In the genomic region with DNA sequence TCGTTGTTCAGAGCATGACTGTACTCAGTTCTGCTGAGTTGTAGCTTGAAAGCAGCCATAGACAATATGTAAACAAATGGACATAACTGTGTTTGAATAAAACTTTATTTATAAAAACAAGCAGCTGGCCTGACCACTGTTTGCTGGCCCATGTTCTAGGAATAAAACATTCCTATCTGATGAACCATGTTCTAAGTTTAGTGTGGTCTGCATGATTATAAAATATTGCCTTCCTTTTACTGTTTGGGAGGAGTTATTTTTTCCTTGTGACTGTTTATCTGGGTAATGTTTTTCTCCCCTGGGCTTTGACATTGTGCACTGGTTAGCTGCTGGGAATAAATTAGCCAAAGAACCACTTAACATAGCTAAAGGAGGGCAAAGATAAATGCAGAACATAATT, we compare ENCODE assay signal across 15 cellular contexts. TPM values are rescaled to one million over a fixed set of nuclear protein-coding genes. Genes with fewer than 3 reads are reported as not detected.
DNase-seq lines count a peak whose midpoint lies in the region; ATAC-seq, FAIRE-seq and TF ChIP-seq lines count a peak whose summit lies in the region.
"Had no signal": no experiment of that assay in that cellular context is flagged by ENCODE, and none has a peak within 500 bp of the region (broad histone marks: within the 10 kb centered on the region; RNA-seq: fewer than 3 reads in every experiment).

No MANE protein-coding gene starts in this region.

- DNase-seq in AG10803 (ENCODE audit: low read depth) (peak; percentile 53), OCI-M1 (lab: John Stamatoyannopoulos, UW) (peak; percentile 12), endothelial cell of umbilical vein (ENCODE audit: low read depth, low spot score) (peak; percentile 36), memory B cell (ENCODE audit: low spot score in 2 of 2) (no peak), neural progenitor cell (ENCODE audit: low spot score) (no peak), midbrain (lab: John Stamatoyannopoulos, UW) (no peak), NCI-H345 (lab: John Stamatoyannopoulos, UW) (no peak)
- DNase-seq: activated CD4-positive, alpha-beta T cell treated with anti-CD3 and anti-CD28 coated beads, Interleukin-2, amount 10 ng/mL, durations not matched to agents 24 days and 14 days; NCI-H1048 had no signal

- H3K27me3 Mint-ChIP-seq in memory B cell (no peaks in the 10 kb centered on the region), neural progenitor cell (ENCODE audit: insufficient read depth, low read depth) (no peaks in the 10 kb centered on the region)
- H3K27me3 Mint-ChIP-seq: activated CD4-positive, alpha-beta T cell treated with anti-CD3 and anti-CD28 coated beads, Interleukin-2, amount 10 ng/mL, durations not matched to agents 24 days and 14 days; activated T-helper 17 cell treated with anti-CD3 and anti-CD28 coated beads, Interleukin-2, amount 50 U/mL, for 72 hours had no signal

- POLR2A ChIA-PET in endothelial cell of umbilical vein (lab: Charles Lee): no interaction called here

- H3K79me2 ChIP-seq in endothelial cell of umbilical vein (ENCODE audit: control insufficient read depth, insufficient read depth, low read length): no peaks in the 10 kb centered on the region
- H3K79me2 ChIP-seq in neural progenitor cell (ENCODE audit: low read depth): no peaks in the 10 kb centered on the region

- H3K4me3 ChIP-seq in AG10803 (ENCODE audit: low read length) (no peak overlapping the region), endothelial cell of umbilical vein (replicated peaks in 1 of 3; ENCODE audit: insufficient read depth in 1 of 3, low read depth in 1 of 3, low read length in 3 of 3) (no peak overlapping the region), neural progenitor cell (no peak overlapping the region)
- H3K4me3 ChIP-seq: BLaER1 treated with 17β-estradiol and CSF1 and Interleukin-3, amounts not matched to agents 10 nM and 100 nM; GM23338 had no signal

- no peaks in the 10 kb centered on the region for H3K9me1 ChIP-seq in endothelial cell of umbilical vein (replicated peaks; ENCODE audit: control insufficient read depth, extremely low read depth, insufficient read depth, low read length)

- H3K4me2 ChIP-seq in endothelial cell of umbilical vein (ENCODE audit: insufficient read depth, low read length) (no peak overlapping the region), neural progenitor cell (no peak overlapping the region)
- H3K4me2 ChIP-seq: GM23338 had no signal

- TF ChIP-seq CTCF in AG10803 (conservative IDR thresholded peaks at IDR 0.05; ENCODE audit: low read length): no peak
- TF ChIP-seq CTCF in endothelial cell of umbilical vein (IDR thresholded peaks at IDR 0.05; ENCODE audit: extremely low read depth in 1 of 2, insufficient read depth in 1 of 2, low read depth in 1 of 2, low read length in 2 of 2): no peak
- no peak for TF ChIP-seq CTCF in neural progenitor cell (IDR thresholded peaks at IDR 0.05)

- H3K4me3 Mint-ChIP-seq in memory B cell (no peak overlapping the region), neural progenitor cell (no peak overlapping the region)
- H3K4me3 Mint-ChIP-seq: activated CD4-positive, alpha-beta T cell treated with anti-CD3 and anti-CD28 coated beads, Interleukin-2, amount 10 ng/mL, durations not matched to agents 24 days and 14 days; activated T-helper 17 cell treated with anti-CD3 and anti-CD28 coated beads, Interleukin-2, amount 50 U/mL, for 72 hours; GM23338 had no signal

- H3K36me3 Mint-ChIP-seq in memory B cell (peaks cover 23% of the 10 kb centered on the region), neural progenitor cell (peaks cover 14% of the 10 kb centered on the region)

- no TSS peak for BruUV-seq in endothelial cell of umbilical vein (replicated peaks; lab: Mats Ljungman, UMichigan)

- intact Hi-C loops in endothelial cell of umbilical vein (cut with micrococcal nuclease): no loop called here

- dilution Hi-C loops in endothelial cell of umbilical vein (cut with MboI; ENCODE audit: extremely low pct_ligation_motif_present, low sequenced_read_pairs): no loop called here

- H2AFZ ChIP-seq in endothelial cell of umbilical vein (ENCODE audit: low read depth, low read length): no peak overlapping the region
- H2AFZ ChIP-seq in neural progenitor cell (replicated peaks): no peak overlapping the region
- H2AFZ ChIP-seq: GM23338 had no signal

- CTCF ChIA-PET in endothelial cell of umbilical vein (lab: Charles Lee): interaction anchor here (6.0 to 6.1 kb wide), 2 partner anchors 10 to 55 kb away, joined by 40 to 45 read pairs; partner anchors contain the start of gene CDS2

- no peaks in the 10 kb centered on the region for H3F3A ChIP-seq in neural progenitor cell (ENCODE audit: low read depth)

- H3K4me1 ChIP-seq in endothelial cell of umbilical vein (ENCODE audit: control insufficient read depth, extremely low read depth, insufficient read depth, low read length) (peaks cover 19% of the 10 kb centered on the region), neural progenitor cell (no peaks in the 10 kb centered on the region)

- H3K9ac ChIP-seq in endothelial cell of umbilical vein (replicated peaks; ENCODE audit: extremely low read depth, insufficient read depth, low read length) (no peak overlapping the region), neural progenitor cell (no peak overlapping the region)
- H3K9ac ChIP-seq: BLaER1 treated with 17β-estradiol and CSF1 and Interleukin-3, amounts not matched to agents 10 nM and 100 nM had no signal

- no peaks in the 10 kb centered on the region for H4K20me1 ChIP-seq in endothelial cell of umbilical vein (replicated peaks; ENCODE audit: control insufficient read depth, extremely low read depth, insufficient read depth, low read length)
- H4K20me1 ChIP-seq in neural progenitor cell (ENCODE audit: low read depth): peaks cover 7% of the 10 kb centered on the region

- H3K9me3 Mint-ChIP-seq in memory B cell: no peaks in the 10 kb centered on the region
- no peaks in the 10 kb centered on the region for H3K9me3 Mint-ChIP-seq in neural progenitor cell
- H3K9me3 Mint-ChIP-seq: activated CD4-positive, alpha-beta T cell treated with anti-CD3 and anti-CD28 coated beads, Interleukin-2, amount 10 ng/mL, durations not matched to agents 24 days and 14 days; activated T-helper 17 cell treated with anti-CD3 and anti-CD28 coated beads, Interleukin-2, amount 50 U/mL, for 72 hours; GM23338 had no signal

- H3K9me3 ChIP-seq in endothelial cell of umbilical vein (replicated peaks; ENCODE audit: control insufficient read depth, insufficient read depth, low read length) (no peaks in the 10 kb centered on the region), neural progenitor cell (ENCODE audit: low read depth) (no peaks in the 10 kb centered on the region)
- H3K9me3 ChIP-seq: BLaER1 treated with 17β-estradiol and CSF1 and Interleukin-3, amounts not matched to agents 10 nM and 100 nM had no signal

- peak overlapping the region; percentile 31 for H3K27ac Mint-ChIP-seq in memory B cell
- H3K27ac Mint-ChIP-seq in neural progenitor cell: no peak overlapping the region
- H3K27ac Mint-ChIP-seq: activated CD4-positive, alpha-beta T cell treated with anti-CD3 and anti-CD28 coated beads, Interleukin-2, amount 10 ng/mL, durations not matched to agents 24 days and 14 days; GM23338 had no signal

- no peaks in the 10 kb centered on the region for H3K4me1 Mint-ChIP-seq in memory B cell
- no peaks in the 10 kb centered on the region for H3K4me1 Mint-ChIP-seq in neural progenitor cell
- H3K4me1 Mint-ChIP-seq: activated T-helper 17 cell treated with anti-CD3 and anti-CD28 coated beads, Interleukin-2, amount 50 U/mL, for 72 hours had no signal

- H3K27me3 ChIP-seq in endothelial cell of umbilical vein (ENCODE audit: control insufficient read depth in 2 of 2, insufficient read depth in 2 of 2, low read length in 2 of 2): no peaks in the 10 kb centered on the region
- H3K27me3 ChIP-seq in neural progenitor cell: no peaks in the 10 kb centered on the region
- H3K27me3 ChIP-seq: BLaER1 treated with 17β-estradiol and CSF1 and Interleukin-3, amounts not matched to agents 10 nM and 100 nM had no signal

- FAIRE-seq in endothelial cell of umbilical vein (lab: Jason Lieb, UNC): peak; percentile 46
- FAIRE-seq: GM19239 had no signal

- H3K36me3 ChIP-seq in endothelial cell of umbilical vein (ENCODE audit: control insufficient read depth in 2 of 2, extremely low read depth in 1 of 2, insufficient read depth in 2 of 2, low read length in 2 of 2) (peaks cover 12 to 13% of the 10 kb centered on the region in 2 experiments), neural progenitor cell (no peaks in the 10 kb centered on the region)

- H3K27ac ChIP-seq in endothelial cell of umbilical vein (ENCODE audit: insufficient read depth, low read depth, low read length) (peak overlapping the region; percentile 39), neural progenitor cell (no peak overlapping the region)
- H3K27ac ChIP-seq: BLaER1 treated with 17β-estradiol and CSF1 and Interleukin-3, amounts not matched to agents 10 nM and 100 nM had no signal

- no peak for TF ChIP-seq POLR2A in endothelial cell of umbilical vein (IDR thresholded peaks at IDR 0.05; ENCODE audit: low read depth, low read length)

- ATAC-seq in memory B cell (ENCODE audit: low read depth): no peak
- no peak for ATAC-seq in GM21360 (IDR thresholded peaks at IDR 0.05; ENCODE audit: unreplicated experiment)
- ATAC-seq: activated T-helper 17 cell treated with anti-CD3 and anti-CD28 coated beads, Interleukin-2, amount 50 U/mL, for 72 hours; GM23338; Panc1 had no signal

TF ChIP-seq in endothelial cell of umbilical vein, 7 proteins besides CTCF, POLR2A, EP300 and RAD21 (continues in another document):
- TF ChIP-seq JUN (IDR thresholded peaks at IDR 0.05; ENCODE audit: borderline replicate concordance, insufficient read depth, insufficient read length, low read depth): no peak
- TF ChIP-seq GATA2 (IDR thresholded peaks at IDR 0.05; ENCODE audit: insufficient read depth, insufficient read length, low read depth, low read length): no peak
- no peak for TF ChIP-seq MAX (IDR thresholded peaks at IDR 0.05; ENCODE audit: insufficient read depth, insufficient read length)
- no peak for TF ChIP-seq POLR2AphosphoS5 (IDR thresholded peaks at IDR 0.05; ENCODE audit: insufficient read depth, low read depth, low read length)
- TF ChIP-seq MYC (IDR thresholded peaks at IDR 0.05; ENCODE audit: low read depth, low read length): no peak

RNA-seq across cellular contexts. Expression of gene CDS2, which starts 55.1 kb away (rescaled TPM):
- total RNA-seq in endothelial cell of umbilical vein: 48.1 and 49.0 TPM in 2 replicates
- polyA plus RNA-seq in endothelial cell of umbilical vein: 39.5 and 47.0 TPM in 2 replicates
- polyA plus RNA-seq in endothelial cell of umbilical vein (2011; cell fraction: cytosol; rRNA removed): 22.9 and 24.9 TPM in 2 replicates
- 19.1 and 25.9 TPM in 2 replicates for polyA plus RNA-seq in endothelial cell of umbilical vein (2011; cell fraction: nucleus; rRNA removed)
- 30.0 and 30.7 TPM in 2 replicates for polyA plus RNA-seq in endothelial cell of umbilical vein (2012)
- polyA minus RNA-seq in endothelial cell of umbilical vein: 122 and 166 TPM in 2 replicates
- polyA minus RNA-seq in endothelial cell of umbilical vein (2011; cell fraction: cytosol; rRNA and poly(A)+ RNA removed): 7.8 TPM
- 20.5 and 42.7 TPM in 2 replicates for polyA minus RNA-seq in endothelial cell of umbilical vein (2011; cell fraction: nucleus; rRNA and poly(A)+ RNA removed)
- total RNA-seq in neural progenitor cell (ENCODE audit: low replicate concordance): 53.8 and 59.8 TPM in 2 replicates

Comparison
In these comparisons a context has a peak if more than half of its experiments do, and no peak if none do; other contexts are left out.
1. DNase-seq: peak in AG10803 (single experiment), OCI-M1 (single experiment) and endothelial cell of umbilical vein (single experiment); none in memory B cell (0 of 2), neural progenitor cell (single experiment), midbrain (single experiment) and NCI-H345 (single experiment).